32 cellular contexts compared by ENCODE assay signal in genomic region chr15:89569090-89569745, GRCh38. TPM values are rescaled to one million over a fixed set of nuclear protein-coding genes. Genes with fewer than 3 reads are reported as not detected.
"Had no signal": no experiment of that assay in that cellular context is flagged by ENCODE, and none has a peak within 500 bp of the region (broad histone marks: within the 10 kb centered on the region; RNA-seq: fewer than 3 reads in every experiment).

No MANE protein-coding gene starts in this region.

- H3K27ac ChIP-seq: brain microvascular endothelial cell, esophagus muscularis mucosa, foreskin keratinocyte, gastrocnemius medialis, heart right ventricle, hepatocyte, WERI-Rb-1 had no signal

- H3K4me1 ChIP-seq: esophagus muscularis mucosa, gastrocnemius medialis, heart right ventricle had no signal

- H3K9me3 Mint-ChIP-seq: activated B cell treated with CpG ODN at 0.5 μM for 24 hours; activated CD8-positive, alpha-beta T cell treated with anti-CD3 and anti-CD28 coated beads for 36 hours; activated T-cell treated with anti-CD3 and anti-CD28 coated beads, Interleukin-2, amount 50 U/mL, for 4 hours; activated T-helper 17 cell treated with anti-CD3 and anti-CD28 coated beads, Interleukin-2, amount 50 U/mL, for 72 hours; central memory CD8-positive, alpha-beta T cell; effector memory CD8-positive, alpha-beta T cell; T-helper 2 cell treated with Interferon-gamma antibody and Interleukin-4, amounts not matched to agents 5 μg/mL and 100 μg/mL, for 36 hours had no signal

- DNase-seq: activated B cell treated with CpG ODN at 0.5 μM for 24 hours; activated CD4-positive, alpha-beta T cell treated with anti-CD3 and anti-CD28 coated beads for 48 hours; activated CD4-positive, alpha-beta T cell treated with anti-CD3 and anti-CD28 coated beads, Interleukin-2, amount 50 U/mL, for 1 hour; activated CD4-positive, alpha-beta T cell treated with anti-CD3 and anti-CD28 coated beads, Interleukin-2, amount 50 U/mL, for 48 hours; activated CD8-positive, alpha-beta T cell treated with anti-CD3 and anti-CD28 coated beads for 36 hours; activated effector memory CD4-positive, alpha-beta T cell treated with Interleukin-2 at 50 U/mL for 16 hours; activated gamma-delta T cell treated with Interleukin-2 at 50 U/mL for 16 hours; activated naive CD4-positive, alpha-beta T cell treated with anti-CD3 and anti-CD28 coated beads, Interleukin-2, amount 50 U/mL, for 16 hours; activated naive CD4-positive, alpha-beta T cell treated with Interleukin-2 at 50 U/mL for 16 hours; activated T-cell treated with anti-CD3 and anti-CD28 coated beads, Interleukin-2, amount 50 U/mL, for 4 hours; amniotic stem cell; anterior cingulate cortex; brain microvascular endothelial cell; cortex of kidney; dermis blood vessel endothelial cell; effector CD4-positive, alpha-beta T cell; effector memory CD8-positive, alpha-beta T cell; erythroblast; foreskin keratinocyte; gastrocnemius medialis; heart right ventricle; T1000; WERI-Rb-1 had no signal

- FAIRE-seq: astrocyte, bronchial epithelial cell had no signal

- H3K4me1 Mint-ChIP-seq: activated B cell treated with CpG ODN at 0.5 μM for 24 hours; activated T-helper 17 cell treated with anti-CD3 and anti-CD28 coated beads, Interleukin-2, amount 50 U/mL, for 72 hours; central memory CD8-positive, alpha-beta T cell had no signal

- H3K79me2 ChIP-seq: hepatocyte had no signal

- H3K27me3 ChIP-seq: brain microvascular endothelial cell, esophagus muscularis mucosa, foreskin keratinocyte, gastrocnemius medialis, heart right ventricle, hepatocyte had no signal

- H3K36me3 ChIP-seq: brain microvascular endothelial cell, esophagus muscularis mucosa, gastrocnemius medialis, heart right ventricle, WERI-Rb-1 had no signal

- H3K9me3 ChIP-seq: esophagus muscularis mucosa, gastrocnemius medialis had no signal

- ATAC-seq: activated CD4-positive, CD25-positive, alpha-beta regulatory T cell treated with anti-CD3 and anti-CD28 coated beads, Interleukin-2, amount 50 U/mL, for 24 hours; activated CD8-positive, alpha-beta T cell treated with anti-CD3 and anti-CD28 coated beads for 36 hours; activated T-cell treated with anti-CD3 and anti-CD28 coated beads, Interleukin-2, amount 50 U/mL, for 4 hours; activated T-helper 17 cell treated with anti-CD3 and anti-CD28 coated beads, Interleukin-2, amount 50 U/mL, for 72 hours; effector memory CD8-positive, alpha-beta T cell; foreskin keratinocyte; gastrocnemius medialis; heart right ventricle had no signal

- H2AFZ ChIP-seq: hepatocyte had no signal

- H3K4me3 Mint-ChIP-seq: activated B cell treated with CpG ODN at 0.5 μM for 24 hours; activated CD8-positive, alpha-beta T cell treated with anti-CD3 and anti-CD28 coated beads for 36 hours; activated naive CD8-positive, alpha-beta T cell; activated T-cell treated with anti-CD3 and anti-CD28 coated beads, Interleukin-2, amount 50 U/mL, for 4 hours; activated T-helper 17 cell treated with anti-CD3 and anti-CD28 coated beads, Interleukin-2, amount 50 U/mL, for 72 hours; central memory CD8-positive, alpha-beta T cell; effector memory CD8-positive, alpha-beta T cell; T-helper 2 cell treated with Interferon-gamma antibody and Interleukin-4, amounts not matched to agents 5 μg/mL and 100 μg/mL, for 36 hours had no signal

- H3K4me3 ChIP-seq: esophagus muscularis mucosa, gastrocnemius medialis, heart right ventricle, hepatocyte had no signal

- H3K27ac Mint-ChIP-seq: activated B cell treated with CpG ODN at 0.5 μM for 24 hours; activated CD8-positive, alpha-beta T cell treated with anti-CD3 and anti-CD28 coated beads for 36 hours; activated naive CD8-positive, alpha-beta T cell; activated T-helper 17 cell treated with anti-CD3 and anti-CD28 coated beads, Interleukin-2, amount 50 U/mL, for 72 hours; effector memory CD8-positive, alpha-beta T cell; T-helper 2 cell treated with Interferon-gamma antibody and Interleukin-4, amounts not matched to agents 5 μg/mL and 100 μg/mL, for 36 hours had no signal

- H3K4me2 ChIP-seq: hepatocyte had no signal

RNA-seq across cellular contexts. Expression of gene TICRR, which starts 6.1 kb away (rescaled TPM):
- total RNA-seq: gastrocnemius medialis had no signal
